ENCODE assay signal across 8 cellular contexts in genomic region chr15:101250331-101250730, GRCh38. TPM values are rescaled to one million over a fixed set of nuclear protein-coding genes. Genes with fewer than 3 reads are reported as not detected.
A peak's percentile ranks its signal among the peaks of the same experiment; 100 is the strongest.
DNase-seq lines count a peak whose midpoint lies in the region; ATAC-seq and TF ChIP-seq lines count a peak whose summit lies in the region.

No MANE protein-coding gene starts in this region.

- H3K27me3 ChIP-seq in AG04450 (ENCODE audit: control insufficient read depth, insufficient read depth, low read length) = no peaks in the 10 kb centered on the region

- H3K27ac Mint-ChIP-seq in activated CD8-positive, alpha-beta T cell treated with anti-CD3 and anti-CD28 coated beads, Interleukin-2, amount 10 ng/mL, durations not matched to agents 7 days and 5 days = peak overlapping the region; percentile 91

- peak overlapping the region; percentile 92 for H3K4me3 Mint-ChIP-seq in activated CD8-positive, alpha-beta T cell treated with anti-CD3 and anti-CD28 coated beads, Interleukin-2, amount 10 ng/mL, durations not matched to agents 7 days and 5 days

- CTCF ChIA-PET in AG04450 (lab: Charles Lee) = interaction anchor here (1.1 kb wide), 1 partner anchor 243 kb away, joined by 3 read pairs; no protein-coding TSS in a partner anchor
- CTCF ChIA-PET in activated CD8-positive, alpha-beta T cell treated with anti-CD3 and anti-CD28 coated beads, Interleukin-2, amount 10 ng/mL, durations not matched to agents 7 days and 5 days (lab: Charles Lee) = interaction anchor here (1.7 to 9.3 kb wide), 2 partner anchors 9 to 239 kb away, joined by 13 to 235 read pairs; no protein-coding TSS in a partner anchor

- intact Hi-C loops in left ventricle myocardium superior (cut with micrococcal nuclease) = no loop called here

- H3K27me3 Mint-ChIP-seq in activated CD8-positive, alpha-beta T cell treated with anti-CD3 and anti-CD28 coated beads, Interleukin-2, amount 10 ng/mL, durations not matched to agents 7 days and 5 days (ENCODE audit: low read depth) = no peaks in the 10 kb centered on the region

- H3K9me3 Mint-ChIP-seq in activated CD8-positive, alpha-beta T cell treated with anti-CD3 and anti-CD28 coated beads, Interleukin-2, amount 10 ng/mL, durations not matched to agents 7 days and 5 days (ENCODE audit: insufficient read depth) = no peaks in the 10 kb centered on the region

- peaks cover 52% of the 10 kb centered on the region for H3K36me3 Mint-ChIP-seq in activated CD8-positive, alpha-beta T cell treated with anti-CD3 and anti-CD28 coated beads, Interleukin-2, amount 10 ng/mL, durations not matched to agents 7 days and 5 days (ENCODE audit: low read depth)

- no peak for ATAC-seq in activated CD8-positive, alpha-beta T cell treated with anti-CD3 and anti-CD28 coated beads, Interleukin-2, amount 10 ng/mL, durations not matched to agents 7 days and 5 days
- ATAC-seq in left ventricle myocardium superior = peak; percentile 7
- no peak for ATAC-seq in GM21423 (IDR thresholded peaks at IDR 0.05; ENCODE audit: unreplicated experiment)
- no peak for ATAC-seq in HG02763 (IDR thresholded peaks at IDR 0.05; ENCODE audit: unreplicated experiment)
- no peak for ATAC-seq in GM21528 (IDR thresholded peaks at IDR 0.05; ENCODE audit: low FRiP score, unreplicated experiment)

- TF ChIP-seq CTCF in AG04450 (IDR thresholded peaks at IDR 0.05; ENCODE audit: low read depth, low read length) = no peak

- H3K27ac ChIP-seq in AG04450 (ENCODE audit: low read depth, low read length) (peak overlapping the region; percentile 65), skin epidermis (peak overlapping the region; percentile 67 to 95 (median 90))

- H3K4me3 ChIP-seq in AG04450 (ENCODE audit: low read depth, low read length) (peak overlapping the region; percentile 88), skin epidermis (peak overlapping the region; percentile 50 to 82 (median 77))

- POLR2A ChIA-PET in AG04450 (lab: Yijun Ruan, JAX) = no interaction called here
- POLR2A ChIA-PET in activated CD8-positive, alpha-beta T cell treated with anti-CD3 and anti-CD28 coated beads, Interleukin-2, amount 10 ng/mL, durations not matched to agents 7 days and 5 days (lab: Charles Lee) = interaction anchor here (0.7 to 3.6 kb wide), 5 partner anchors 9 to 134 kb away, joined by 3 to 40 read pairs (median 4); partner anchors contain the start of gene SNRPA1

- no peak for DNase-seq in AG04450 (ENCODE audit: low read depth, low spot score)
- peak; percentile 73 for DNase-seq in HCEC 1CT
- DNase-seq in activated CD8-positive, alpha-beta T cell treated with anti-CD3 and anti-CD28 coated beads, Interleukin-2, amount 10 ng/mL, durations not matched to agents 7 days and 5 days = no peak
- no peak for DNase-seq in left ventricle myocardium superior

- no peaks in the 10 kb centered on the region; the same call in 1 of the 2 replicates for H3K9me3 ChIP-seq in AG04450 (ENCODE audit: control insufficient read depth, insufficient read depth, low read length)

- peaks cover 77% of the 10 kb centered on the region for H3K4me1 Mint-ChIP-seq in activated CD8-positive, alpha-beta T cell treated with anti-CD3 and anti-CD28 coated beads, Interleukin-2, amount 10 ng/mL, durations not matched to agents 7 days and 5 days (ENCODE audit: low read depth)

RNA-seq across cellular contexts. Expression of gene CHSY1, which starts 1.5 kb away (rescaled TPM):
- polyA plus RNA-seq in AG04450 (2011; rRNA removed) = 44.6 and 49.2 TPM in 2 replicates
- polyA minus RNA-seq in AG04450 (2011; rRNA and poly(A)+ RNA removed) = 40.1 and 49.5 TPM in 2 replicates
- 10 to 100 TPM; 44.6 to 46.4 TPM for total RNA-seq in activated CD8-positive, alpha-beta T cell treated with anti-CD3 and anti-CD28 coated beads, Interleukin-2, amount 10 ng/mL, durations not matched to agents 7 days and 5 days
- total RNA-seq in left ventricle myocardium superior = 11.7 TPM

RNA-seq across cellular contexts. Expression of gene SELENOS, which starts 27.0 kb away (rescaled TPM):
- 79.9 and 100 TPM in 2 replicates for polyA plus RNA-seq in AG04450 (2011; rRNA removed)
- 28.4 and 33.7 TPM in 2 replicates for polyA minus RNA-seq in AG04450 (2011; rRNA and poly(A)+ RNA removed)
- total RNA-seq in activated CD8-positive, alpha-beta T cell treated with anti-CD3 and anti-CD28 coated beads, Interleukin-2, amount 10 ng/mL, durations not matched to agents 7 days and 5 days = 10 to 100 TPM; 29.8 to 32.2 TPM
- 39.3 TPM for total RNA-seq in left ventricle myocardium superior

RNA-seq across cellular contexts. Expression of gene SNRPA1, which starts 44.7 kb away (rescaled TPM):
- polyA plus RNA-seq in AG04450 (2011; rRNA removed) = 46.4 and 57.0 TPM in 2 replicates
- polyA minus RNA-seq in AG04450 (2011; rRNA and poly(A)+ RNA removed) = 11.8 and 20.5 TPM in 2 replicates
- total RNA-seq in activated CD8-positive, alpha-beta T cell treated with anti-CD3 and anti-CD28 coated beads, Interleukin-2, amount 10 ng/mL, durations not matched to agents 7 days and 5 days = 100 to 1,000 TPM; 138 to 144 TPM
- 27.5 TPM for total RNA-seq in left ventricle myocardium superior
